Comparison of ENCODE assay signal across 15 cellular contexts in the genomic region with DNA sequence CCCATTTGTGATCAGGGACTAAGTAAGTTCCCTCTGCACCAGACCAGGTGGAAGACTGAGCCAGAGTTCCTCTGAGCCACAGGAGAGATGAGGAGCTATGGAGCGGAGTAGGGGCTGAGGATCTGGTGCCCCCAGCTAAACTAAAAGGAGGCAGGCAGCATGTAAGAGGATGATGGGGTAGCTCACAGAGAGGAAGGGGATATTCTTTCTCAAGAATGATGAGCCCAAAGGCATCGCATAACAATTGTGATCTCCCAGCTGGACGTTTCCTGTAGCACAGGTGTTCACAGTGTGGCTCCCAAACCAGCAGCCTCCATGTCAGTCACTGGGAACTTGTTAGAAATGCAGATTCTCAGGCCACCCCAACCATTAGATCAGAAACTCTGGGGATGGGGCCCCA. TPM values are rescaled to one million over a fixed set of nuclear protein-coding genes. Genes with fewer than 3 reads are reported as not detected.
DNase-seq lines count a peak whose midpoint lies in the region; ATAC-seq and TF ChIP-seq lines count a peak whose summit lies in the region.
"Had no signal": no experiment of that assay in that cellular context is flagged by ENCODE, and none has a peak within 500 bp of the region (broad histone marks: within the 10 kb centered on the region; RNA-seq: fewer than 3 reads in every experiment).

No MANE protein-coding gene starts in this region.

- no peaks in the 10 kb centered on the region; the same call in 1 of the 2 replicates for H3K9me3 ChIP-seq in AG04450 (ENCODE audit: control insufficient read depth, insufficient read depth, low read length)
- H3K9me3 ChIP-seq in SJCRH30 (replicated peaks), result no peaks in the 10 kb centered on the region
- H3K9me3 ChIP-seq: adrenal gland had no signal

- DNase-seq in AG04450 (ENCODE audit: low read depth, low spot score) (no peak), SJCRH30 (no peak), iPS DF 19.7 (ENCODE audit: low read depth, low spot score) (peak; percentile 95), epidermal melanocyte (ENCODE audit: insufficient read length, low spot score) (no peak), retina (no peak), GM19238 (ENCODE audit: insufficient read length, low spot score) (no peak)
- DNase-seq: activated CD4-positive, alpha-beta T cell treated with anti-CD3 and anti-CD28 coated beads, Interleukin-2, amount 10 ng/mL, durations not matched to agents 24 days and 14 days; activated T-cell treated with anti-CD3 and anti-CD28 coated beads, Interleukin-2, amount 50 U/mL, for 72 hours; NCI-H1105 treated with DMSO at 0.1 percent for 48 hours; NCI-H510A had no signal

- H3K36me3 ChIP-seq in SJCRH30 (no peaks in the 10 kb centered on the region), rectal smooth muscle tissue (ENCODE audit: control insufficient read depth, insufficient read depth, low read length) (no peaks in the 10 kb centered on the region)
- H3K36me3 ChIP-seq: adrenal gland had no signal

- H3K27ac ChIP-seq in AG04450 (ENCODE audit: low read depth, low read length) (peak overlapping the region; percentile 97), SJCRH30 (peak overlapping the region; percentile 34; the same call in 1 of the 2 replicates), rectal smooth muscle tissue (ENCODE audit: low read depth, low read length) (peak overlapping the region; percentile 90)
- H3K27ac ChIP-seq: foreskin keratinocyte, RWPE1 had no signal

- H3K4me3 ChIP-seq in AG04450 (ENCODE audit: low read depth, low read length) (no peak overlapping the region), SJCRH30 (no peak overlapping the region), rectal smooth muscle tissue (ENCODE audit: low read length) (no peak overlapping the region)
- H3K4me3 ChIP-seq: adrenal gland had no signal

- TF ChIP-seq CTCF in AG04450 (IDR thresholded peaks at IDR 0.05; ENCODE audit: low read depth, low read length), result no peak

- H3K9ac ChIP-seq in rectal smooth muscle tissue (ENCODE audit: low read length), result no peak overlapping the region

- H3K4me1 ChIP-seq in SJCRH30 (peaks cover 10% of the 10 kb centered on the region; the same call in 1 of the 2 replicates), rectal smooth muscle tissue (ENCODE audit: control insufficient read depth, insufficient read depth, low read length) (peaks cover 50% of the 10 kb centered on the region)

- no peaks in the 10 kb centered on the region for H3K27me3 ChIP-seq in AG04450 (ENCODE audit: control insufficient read depth, insufficient read depth, low read length)
- H3K27me3 ChIP-seq in SJCRH30, result 0 out of 2 replicates have a peak, but pooled peaks cover 3% of the 10 kb centered on the region
- H3K27me3 ChIP-seq in rectal smooth muscle tissue (ENCODE audit: control insufficient read depth, insufficient read depth, low read length), result no peaks in the 10 kb centered on the region
- H3K27me3 ChIP-seq: adrenal gland had no signal

- POLR2A ChIA-PET in AG04450 (lab: Yijun Ruan, JAX), result interaction anchor here (1.1 to 1.9 kb wide), 5 partner anchors 12 to 20 kb away, joined by 3 to 27 read pairs (median 6); no protein-coding TSS in a partner anchor

- CTCF ChIA-PET in AG04450 (lab: Charles Lee), result interaction anchor here (1.5 kb wide), 1 partner anchor 491 kb away, joined by 5 read pairs; no protein-coding TSS in a partner anchor

- ATAC-seq in HG02870 (IDR thresholded peaks at IDR 0.05; ENCODE audit: unreplicated experiment), result no peak

RNA-seq across cellular contexts. Expression of a gene that starts 24.4 kb away (rescaled TPM):
- 17.6 and 19.8 TPM in 2 replicates for polyA plus RNA-seq in AG04450 (2011; rRNA removed)
- 9.3 and 14.1 TPM in 2 replicates for polyA minus RNA-seq in AG04450 (2011; rRNA and poly(A)+ RNA removed)
- total RNA-seq in SJCRH30 (2014; rRNA removed; shearing (Covaris generic)), result 0.05 TPM in 1 of 2 replicates, not detected in the other
- total RNA-seq: activated CD4-positive, alpha-beta T cell treated with anti-CD3 and anti-CD28 coated beads, Interleukin-2, amount 10 ng/mL, durations not matched to agents 24 days and 14 days; activated T-cell treated with anti-CD3 and anti-CD28 coated beads, Interleukin-2, amount 50 U/mL, for 72 hours; foreskin keratinocyte had no signal
- polyA plus RNA-seq: foreskin keratinocyte had no signal

RNA-seq across cellular contexts. Expression of a gene that starts 44.5 kb away (rescaled TPM):
- 4.7 and 5.8 TPM in 2 replicates for polyA plus RNA-seq in AG04450 (2011; rRNA removed)
- polyA minus RNA-seq in AG04450 (2011; rRNA and poly(A)+ RNA removed), result 9.7 and 10.4 TPM in 2 replicates
- 6.9 and 7.9 TPM in 2 replicates for total RNA-seq in SJCRH30 (2014; rRNA removed; shearing (Covaris generic))

Comparison
In these comparisons a context has a peak if more than half of its experiments do, and no peak if none do; other contexts are left out.
1. H3K27ac ChIP-seq: peak in every context shown above with its lines; median percentile 97 in AG04450; 90 in rectal smooth muscle tissue; 34 in SJCRH30.